Comparison of ENCODE assay signal across 1 cellular context in the genomic region with DNA sequence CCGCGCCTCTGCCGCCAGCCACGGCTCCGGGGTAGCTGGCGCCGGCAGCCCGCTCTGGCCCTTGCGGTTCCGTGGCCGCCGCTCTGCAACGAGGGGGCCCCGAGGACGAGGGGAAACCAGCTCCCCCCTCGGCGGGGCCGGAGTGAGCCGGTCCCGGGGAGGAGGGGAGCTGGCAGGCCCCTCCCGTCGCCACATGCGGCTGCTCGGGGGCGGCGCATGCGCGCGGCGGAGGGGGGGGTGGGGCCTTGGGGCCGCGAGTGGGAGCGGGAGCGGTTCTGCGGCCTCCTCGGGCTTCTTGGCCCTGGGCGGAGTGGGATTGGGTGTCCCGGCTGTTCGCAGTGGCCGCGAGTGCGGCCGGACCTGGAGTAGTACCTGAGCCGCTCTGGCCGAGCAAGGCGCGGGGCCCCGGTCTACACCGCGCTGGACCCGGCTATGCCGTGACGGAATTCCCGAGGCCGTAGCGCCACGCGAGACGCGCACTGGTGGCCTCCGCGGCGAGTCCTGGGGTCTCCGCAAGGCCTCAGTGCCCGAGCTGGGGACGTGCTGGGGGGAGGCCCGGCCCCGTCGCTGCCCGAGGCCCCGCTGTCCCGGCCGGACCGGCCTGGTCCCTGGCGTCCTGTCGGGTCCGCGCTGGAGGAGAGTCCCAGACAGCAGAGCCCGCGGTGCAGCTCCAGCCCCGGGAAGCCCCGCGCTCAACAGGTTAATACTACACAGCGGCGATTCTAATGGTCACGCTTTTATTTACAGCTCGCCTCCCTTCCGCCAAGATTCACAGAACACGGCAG.
A peak's percentile ranks its signal among the peaks of the same experiment; 100 is the strongest.
TF ChIP-seq lines count a peak whose summit lies in the region.

No MANE protein-coding gene starts in this region.

TF ChIP-seq in HEK293, 187 proteins besides CTCF, POLR2A, EP300 and RAD21 (continued from another document and continues in another):
- TF ChIP-seq, protein P1, sequence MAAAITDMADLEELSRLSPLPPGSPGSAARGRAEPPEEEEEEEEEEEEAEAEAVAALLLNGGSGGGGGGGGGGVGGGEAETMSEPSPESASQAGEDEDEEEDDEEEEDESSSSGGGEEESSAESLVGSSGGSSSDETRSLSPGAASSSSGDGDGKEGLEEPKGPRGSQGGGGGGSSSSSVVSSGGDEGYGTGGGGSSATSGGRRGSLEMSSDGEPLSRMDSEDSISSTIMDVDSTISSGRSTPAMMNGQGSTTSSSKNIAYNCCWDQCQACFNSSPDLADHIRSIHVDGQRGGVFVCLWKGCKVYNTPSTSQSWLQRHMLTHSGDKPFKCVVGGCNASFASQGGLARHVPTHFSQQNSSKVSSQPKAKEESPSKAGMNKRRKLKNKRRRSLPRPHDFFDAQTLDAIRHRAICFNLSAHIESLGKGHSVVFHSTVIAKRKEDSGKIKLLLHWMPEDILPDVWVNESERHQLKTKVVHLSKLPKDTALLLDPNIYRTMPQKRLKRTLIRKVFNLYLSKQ (tag by site-specific recombination; IDR thresholded peaks at IDR 0.05; ENCODE audit: borderline replicate concordance) = no peak
- TF ChIP-seq ZNF623 (tag by site-specific recombination; IDR thresholded peaks at IDR 0.05) (no peak), ZNF843 (tag by site-specific recombination; IDR thresholded peaks at IDR 0.05) (no peak), ZNF202 (tag by site-specific recombination; IDR thresholded peaks at IDR 0.05; ENCODE audit: borderline replicate concordance) (no peak), ZNF169 (tag by site-specific recombination; IDR thresholded peaks at IDR 0.05) (no peak), ZNF76 (tag by site-specific recombination; IDR thresholded peaks at IDR 0.05; ENCODE audit: borderline replicate concordance, low read depth) (peak; percentile 64; the same call in 1 of the 2 replicates), ZXDB (tag by site-specific recombination; IDR thresholded peaks at IDR 0.05) (peak; percentile 76), YY1 (tag by site-specific recombination; IDR thresholded peaks at IDR 0.05) (peak; percentile 58; the same call in 1 of the 2 replicates), ZFP69B (tag by site-specific recombination; IDR thresholded peaks at IDR 0.05) (0 out of 2 replicates have a peak, but pooled peaks have one; percentile 23), ZEB2 (tag by site-specific recombination; IDR thresholded peaks at IDR 0.05) (peak; percentile 77; the same call in 1 of the 2 replicates), ZNF660 (tag by site-specific recombination; IDR thresholded peaks at IDR 0.05) (peak; percentile 74), ZNF629 (tag by site-specific recombination; IDR thresholded peaks at IDR 0.05) (no peak), ZNF133 (tag by site-specific recombination; IDR thresholded peaks at IDR 0.05) (no peak), SP2 (tag by site-specific recombination; IDR thresholded peaks at IDR 0.05) (peak; percentile 16; the same call in 1 of the 2 replicates), ZNF791 (tag by site-specific recombination; IDR thresholded peaks at IDR 0.05) (no peak), RBAK (tag by site-specific recombination; IDR thresholded peaks at IDR 0.05) (no peak), ZNF510 (tag by site-specific recombination; IDR thresholded peaks at IDR 0.05; ENCODE audit: insufficient replicate concordance) (no peak), ZNF16 (tag by site-specific recombination; IDR thresholded peaks at IDR 0.05; ENCODE audit: low read depth) (no peak), MZF1 (tag by site-specific recombination; IDR thresholded peaks at IDR 0.05; ENCODE audit: borderline replicate concordance) (no peak), ZNF621 (tag by site-specific recombination; IDR thresholded peaks at IDR 0.05) (no peak), HOXC10 (CRISPR knock-in tag; IDR thresholded peaks at IDR 0.05) (0 out of 2 replicates have a peak, but pooled peaks have one; percentile 25), TRIM28 (IDR thresholded peaks at IDR 0.05; ENCODE audit: borderline replicate concordance, low read length) (no peak), ZNF658 (tag by site-specific recombination; IDR thresholded peaks at IDR 0.05) (no peak), ZNF23 (tag by site-specific recombination; IDR thresholded peaks at IDR 0.05; ENCODE audit: borderline replicate concordance) (no peak), MYNN (tag by site-specific recombination; IDR thresholded peaks at IDR 0.05; ENCODE audit: borderline replicate concordance) (no peak), BCL11A (tag by site-specific recombination; IDR thresholded peaks at IDR 0.05; ENCODE audit: low read depth) (no peak), ZNF585B (tag by site-specific recombination; IDR thresholded peaks at IDR 0.05) (no peak), REPIN1 (tag by site-specific recombination; IDR thresholded peaks at IDR 0.05; ENCODE audit: low read depth) (no peak), ZNF48 (tag by site-specific recombination; IDR thresholded peaks at IDR 0.05) (no peak), ZNF600 (tag by site-specific recombination; IDR thresholded peaks at IDR 0.05) (peak; percentile 85), ZNF140 (tag by site-specific recombination; IDR thresholded peaks at IDR 0.05) (no peak)
- TF ChIP-seq, protein P2, sequence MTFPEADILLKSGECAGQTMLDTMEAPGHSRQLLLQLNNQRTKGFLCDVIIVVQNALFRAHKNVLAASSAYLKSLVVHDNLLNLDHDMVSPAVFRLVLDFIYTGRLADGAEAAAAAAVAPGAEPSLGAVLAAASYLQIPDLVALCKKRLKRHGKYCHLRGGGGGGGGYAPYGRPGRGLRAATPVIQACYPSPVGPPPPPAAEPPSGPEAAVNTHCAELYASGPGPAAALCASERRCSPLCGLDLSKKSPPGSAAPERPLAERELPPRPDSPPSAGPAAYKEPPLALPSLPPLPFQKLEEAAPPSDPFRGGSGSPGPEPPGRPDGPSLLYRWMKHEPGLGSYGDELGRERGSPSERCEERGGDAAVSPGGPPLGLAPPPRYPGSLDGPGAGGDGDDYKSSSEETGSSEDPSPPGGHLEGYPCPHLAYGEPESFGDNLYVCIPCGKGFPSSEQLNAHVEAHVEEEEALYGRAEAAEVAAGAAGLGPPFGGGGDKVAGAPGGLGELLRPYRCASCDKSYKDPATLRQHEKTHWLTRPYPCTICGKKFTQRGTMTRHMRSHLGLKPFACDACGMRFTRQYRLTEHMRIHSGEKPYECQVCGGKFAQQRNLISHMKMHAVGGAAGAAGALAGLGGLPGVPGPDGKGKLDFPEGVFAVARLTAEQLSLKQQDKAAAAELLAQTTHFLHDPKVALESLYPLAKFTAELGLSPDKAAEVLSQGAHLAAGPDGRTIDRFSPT (tag by site-specific recombination; IDR thresholded peaks at IDR 0.05) = no peak
- TF ChIP-seq, protein P3, sequence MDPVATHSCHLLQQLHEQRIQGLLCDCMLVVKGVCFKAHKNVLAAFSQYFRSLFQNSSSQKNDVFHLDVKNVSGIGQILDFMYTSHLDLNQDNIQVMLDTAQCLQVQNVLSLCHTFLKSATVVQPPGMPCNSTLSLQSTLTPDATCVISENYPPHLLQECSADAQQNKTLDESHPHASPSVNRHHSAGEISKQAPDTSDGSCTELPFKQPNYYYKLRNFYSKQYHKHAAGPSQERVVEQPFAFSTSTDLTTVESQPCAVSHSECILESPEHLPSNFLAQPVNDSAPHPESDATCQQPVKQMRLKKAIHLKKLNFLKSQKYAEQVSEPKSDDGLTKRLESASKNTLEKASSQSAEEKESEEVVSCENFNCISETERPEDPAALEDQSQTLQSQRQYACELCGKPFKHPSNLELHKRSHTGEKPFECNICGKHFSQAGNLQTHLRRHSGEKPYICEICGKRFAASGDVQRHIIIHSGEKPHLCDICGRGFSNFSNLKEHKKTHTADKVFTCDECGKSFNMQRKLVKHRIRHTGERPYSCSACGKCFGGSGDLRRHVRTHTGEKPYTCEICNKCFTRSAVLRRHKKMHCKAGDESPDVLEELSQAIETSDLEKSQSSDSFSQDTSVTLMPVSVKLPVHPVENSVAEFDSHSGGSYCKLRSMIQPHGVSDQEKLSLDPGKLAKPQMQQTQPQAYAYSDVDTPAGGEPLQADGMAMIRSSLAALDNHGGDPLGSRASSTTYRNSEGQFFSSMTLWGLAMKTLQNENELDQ (tag by site-specific recombination; IDR thresholded peaks at IDR 0.05; ENCODE audit: low read depth) = no peak
- TF ChIP-seq, protein P4, sequence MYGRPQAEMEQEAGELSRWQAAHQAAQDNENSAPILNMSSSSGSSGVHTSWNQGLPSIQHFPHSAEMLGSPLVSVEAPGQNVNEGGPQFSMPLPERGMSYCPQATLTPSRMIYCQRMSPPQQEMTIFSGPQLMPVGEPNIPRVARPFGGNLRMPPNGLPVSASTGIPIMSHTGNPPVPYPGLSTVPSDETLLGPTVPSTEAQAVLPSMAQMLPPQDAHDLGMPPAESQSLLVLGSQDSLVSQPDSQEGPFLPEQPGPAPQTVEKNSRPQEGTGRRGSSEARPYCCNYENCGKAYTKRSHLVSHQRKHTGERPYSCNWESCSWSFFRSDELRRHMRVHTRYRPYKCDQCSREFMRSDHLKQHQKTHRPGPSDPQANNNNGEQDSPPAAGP (tag by site-specific recombination; IDR thresholded peaks at IDR 0.05) = peak; percentile 74
- TF ChIP-seq, protein P5, sequence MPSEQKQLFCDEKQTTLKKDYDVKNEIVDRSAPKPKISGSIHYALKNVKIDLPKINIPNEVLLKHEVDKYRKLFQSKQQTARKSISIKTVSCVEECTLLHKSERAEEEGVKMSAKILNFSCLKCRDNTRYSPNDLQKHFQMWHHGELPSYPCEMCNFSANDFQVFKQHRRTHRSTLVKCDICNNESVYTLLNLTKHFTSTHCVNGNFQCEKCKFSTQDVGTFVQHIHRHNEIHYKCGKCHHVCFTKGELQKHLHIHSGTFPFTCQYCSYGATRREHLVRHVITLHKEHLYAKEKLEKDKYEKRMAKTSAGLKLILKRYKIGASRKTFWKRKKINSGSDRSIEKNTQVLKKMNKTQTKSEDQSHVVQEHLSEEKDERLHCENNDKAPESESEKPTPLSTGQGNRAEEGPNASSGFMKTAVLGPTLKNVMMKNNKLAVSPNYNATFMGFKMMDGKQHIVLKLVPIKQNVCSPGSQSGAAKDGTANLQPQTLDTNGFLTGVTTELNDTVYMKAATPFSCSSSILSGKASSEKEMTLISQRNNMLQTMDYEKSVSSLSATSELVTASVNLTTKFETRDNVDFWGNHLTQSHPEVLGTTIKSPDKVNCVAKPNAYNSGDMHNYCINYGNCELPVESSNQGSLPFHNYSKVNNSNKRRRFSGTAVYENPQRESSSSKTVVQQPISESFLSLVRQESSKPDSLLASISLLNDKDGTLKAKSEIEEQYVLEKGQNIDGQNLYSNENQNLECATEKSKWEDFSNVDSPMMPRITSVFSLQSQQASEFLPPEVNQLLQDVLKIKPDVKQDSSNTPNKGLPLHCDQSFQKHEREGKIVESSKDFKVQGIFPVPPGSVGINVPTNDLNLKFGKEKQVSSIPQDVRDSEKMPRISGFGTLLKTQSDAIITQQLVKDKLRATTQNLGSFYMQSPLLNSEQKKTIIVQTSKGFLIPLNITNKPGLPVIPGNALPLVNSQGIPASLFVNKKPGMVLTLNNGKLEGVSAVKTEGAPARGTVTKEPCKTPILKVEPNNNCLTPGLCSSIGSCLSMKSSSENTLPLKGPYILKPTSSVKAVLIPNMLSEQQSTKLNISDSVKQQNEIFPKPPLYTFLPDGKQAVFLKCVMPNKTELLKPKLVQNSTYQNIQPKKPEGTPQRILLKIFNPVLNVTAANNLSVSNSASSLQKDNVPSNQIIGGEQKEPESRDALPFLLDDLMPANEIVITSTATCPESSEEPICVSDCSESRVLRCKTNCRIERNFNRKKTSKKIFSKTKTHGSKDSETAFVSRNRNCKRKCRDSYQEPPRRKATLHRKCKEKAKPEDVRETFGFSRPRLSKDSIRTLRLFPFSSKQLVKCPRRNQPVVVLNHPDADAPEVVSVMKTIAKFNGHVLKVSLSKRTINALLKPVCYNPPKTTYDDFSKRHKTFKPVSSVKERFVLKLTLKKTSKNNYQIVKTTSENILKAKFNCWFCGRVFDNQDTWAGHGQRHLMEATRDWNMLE (tag by site-specific recombination; conservative IDR thresholded peaks at IDR 0.05; ENCODE audit: low read depth) = no peak
- TF ChIP-seq, protein P6, sequence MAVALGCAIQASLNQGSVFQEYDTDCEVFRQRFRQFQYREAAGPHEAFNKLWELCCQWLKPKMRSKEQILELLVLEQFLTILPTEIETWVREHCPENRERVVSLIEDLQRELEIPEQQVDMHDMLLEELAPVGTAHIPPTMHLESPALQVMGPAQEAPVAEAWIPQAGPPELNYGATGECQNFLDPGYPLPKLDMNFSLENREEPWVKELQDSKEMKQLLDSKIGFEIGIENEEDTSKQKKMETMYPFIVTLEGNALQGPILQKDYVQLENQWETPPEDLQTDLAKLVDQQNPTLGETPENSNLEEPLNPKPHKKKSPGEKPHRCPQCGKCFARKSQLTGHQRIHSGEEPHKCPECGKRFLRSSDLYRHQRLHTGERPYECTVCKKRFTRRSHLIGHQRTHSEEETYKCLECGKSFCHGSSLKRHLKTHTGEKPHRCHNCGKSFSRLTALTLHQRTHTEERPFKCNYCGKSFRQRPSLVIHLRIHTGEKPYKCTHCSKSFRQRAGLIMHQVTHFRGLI (tag by site-specific recombination; IDR thresholded peaks at IDR 0.05) = no peak
- TF ChIP-seq, protein P7, sequence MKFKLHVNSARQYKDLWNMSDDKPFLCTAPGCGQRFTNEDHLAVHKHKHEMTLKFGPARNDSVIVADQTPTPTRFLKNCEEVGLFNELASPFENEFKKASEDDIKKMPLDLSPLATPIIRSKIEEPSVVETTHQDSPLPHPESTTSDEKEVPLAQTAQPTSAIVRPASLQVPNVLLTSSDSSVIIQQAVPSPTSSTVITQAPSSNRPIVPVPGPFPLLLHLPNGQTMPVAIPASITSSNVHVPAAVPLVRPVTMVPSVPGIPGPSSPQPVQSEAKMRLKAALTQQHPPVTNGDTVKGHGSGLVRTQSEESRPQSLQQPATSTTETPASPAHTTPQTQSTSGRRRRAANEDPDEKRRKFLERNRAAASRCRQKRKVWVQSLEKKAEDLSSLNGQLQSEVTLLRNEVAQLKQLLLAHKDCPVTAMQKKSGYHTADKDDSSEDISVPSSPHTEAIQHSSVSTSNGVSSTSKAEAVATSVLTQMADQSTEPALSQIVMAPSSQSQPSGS (tag by site-specific recombination; IDR thresholded peaks at IDR 0.05; ENCODE audit: low read depth) = no peak
- TF ChIP-seq, protein P8, sequence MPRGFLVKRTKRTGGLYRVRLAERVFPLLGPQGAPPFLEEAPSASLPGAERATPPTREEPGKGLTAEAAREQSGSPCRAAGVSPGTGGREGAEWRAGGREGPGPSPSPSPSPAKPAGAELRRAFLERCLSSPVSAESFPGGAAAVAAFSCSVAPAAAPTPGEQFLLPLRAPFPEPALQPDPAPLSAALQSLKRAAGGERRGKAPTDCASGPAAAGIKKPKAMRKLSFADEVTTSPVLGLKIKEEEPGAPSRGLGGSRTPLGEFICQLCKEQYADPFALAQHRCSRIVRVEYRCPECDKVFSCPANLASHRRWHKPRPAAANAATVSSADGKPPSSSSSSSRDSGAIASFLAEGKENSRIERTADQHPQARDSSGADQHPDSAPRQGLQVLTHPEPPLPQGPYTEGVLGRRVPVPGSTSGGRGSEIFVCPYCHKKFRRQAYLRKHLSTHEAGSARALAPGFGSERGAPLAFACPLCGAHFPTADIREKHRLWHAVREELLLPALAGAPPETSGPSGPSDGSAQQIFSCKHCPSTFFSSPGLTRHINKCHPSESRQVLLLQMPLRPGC (tag by site-specific recombination; IDR thresholded peaks at IDR 0.05) = no peak
- TF ChIP-seq, protein P9, sequence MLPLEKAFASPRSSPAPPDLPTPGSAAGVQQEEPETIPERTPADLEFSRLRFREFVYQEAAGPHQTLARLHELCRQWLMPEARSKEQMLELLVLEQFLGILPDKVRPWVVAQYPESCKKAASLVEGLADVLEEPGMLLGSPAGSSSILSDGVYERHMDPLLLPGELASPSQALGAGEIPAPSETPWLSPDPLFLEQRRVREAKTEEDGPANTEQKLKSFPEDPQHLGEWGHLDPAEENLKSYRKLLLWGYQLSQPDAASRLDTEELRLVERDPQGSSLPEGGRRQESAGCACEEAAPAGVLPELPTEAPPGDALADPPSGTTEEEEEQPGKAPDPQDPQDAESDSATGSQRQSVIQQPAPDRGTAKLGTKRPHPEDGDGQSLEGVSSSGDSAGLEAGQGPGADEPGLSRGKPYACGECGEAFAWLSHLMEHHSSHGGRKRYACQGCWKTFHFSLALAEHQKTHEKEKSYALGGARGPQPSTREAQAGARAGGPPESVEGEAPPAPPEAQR (tag by site-specific recombination; IDR thresholded peaks at IDR 0.05) = no peak
